In genomic region chr17:37701424-37702020, GRCh38 we compare ENCODE assay signal across 8 cellular contexts. TPM values are rescaled to one million over a fixed set of nuclear protein-coding genes. Genes with fewer than 3 reads are reported as not detected.
DNase-seq lines count a peak whose midpoint lies in the region; ATAC-seq and TF ChIP-seq lines count a peak whose summit lies in the region.

No MANE protein-coding gene starts in this region.

- H3K4me1 ChIP-seq in foreskin keratinocyte = peaks cover 30% of the 10 kb centered on the region

- TF ChIP-seq CTCF in foreskin keratinocyte (conservative IDR thresholded peaks at IDR 0.05) = peak; percentile 67

- DNase-seq in ELF-1 (ENCODE audit: low read depth, low spot score) (peak; percentile 41), NAMALWA (ENCODE audit: low spot score) (peak; percentile 65), activated T-cell treated with anti-CD3 and anti-CD28 coated beads for 4 hours (peak; percentile 23), foreskin keratinocyte (no peak), NCI-H146 treated with DMSO at 0.1 percent for 48 hours (lab: John Stamatoyannopoulos, UW; ENCODE audit: unreplicated experiment) (no peak)
- DNase-seq in stimulated activated CD4-positive, alpha-beta T cell treated with anti-CD3 and anti-CD28 coated beads, Interleukin-1b, Interleukin-23, amount 100 ng/mL, for 4 hours (ENCODE audit: low read depth in 2 of 2) = peak; percentile 16 to 21

- no peaks in the 10 kb centered on the region for H3K27me3 ChIP-seq in foreskin keratinocyte

- no peak overlapping the region for H3K27ac ChIP-seq in foreskin keratinocyte

- no peak for ATAC-seq in foreskin keratinocyte
- ATAC-seq in GM19455 (IDR thresholded peaks at IDR 0.05; ENCODE audit: unreplicated experiment) = no peak
- ATAC-seq in GM19397 (IDR thresholded peaks at IDR 0.05; ENCODE audit: unreplicated experiment) = no peak

RNA-seq across cellular contexts. Expression of gene HNF1B, which starts 43.3 kb away (rescaled TPM):
- not detected in 2 replicates for total RNA-seq in foreskin keratinocyte
- polyA plus RNA-seq in foreskin keratinocyte = not detected in 2 replicates

RNA-seq across cellular contexts. Expression of gene DDX52, which starts 58.3 kb away (rescaled TPM):
- 29.6 and 30.5 TPM in 2 replicates for total RNA-seq in foreskin keratinocyte
- 13.0 and 14.9 TPM in 2 replicates for polyA plus RNA-seq in foreskin keratinocyte

Comparison
In these comparisons a context has a peak if more than half of its experiments do, and no peak if none do; other contexts are left out.
1. DNase-seq: peak in ELF-1 (single experiment), NAMALWA (single experiment), activated T-cell treated with anti-CD3 and anti-CD28 coated beads for 4 hours (single experiment) and stimulated activated CD4-positive, alpha-beta T cell treated with anti-CD3 and anti-CD28 coated beads, Interleukin-1b, Interleukin-23, amount 100 ng/mL, for 4 hours (2 of 2); none in foreskin keratinocyte (0 of 2) and NCI-H146 treated with DMSO at 0.1 percent for 48 hours (single experiment).